19 cellular contexts compared by ENCODE assay signal in the genomic region with DNA sequence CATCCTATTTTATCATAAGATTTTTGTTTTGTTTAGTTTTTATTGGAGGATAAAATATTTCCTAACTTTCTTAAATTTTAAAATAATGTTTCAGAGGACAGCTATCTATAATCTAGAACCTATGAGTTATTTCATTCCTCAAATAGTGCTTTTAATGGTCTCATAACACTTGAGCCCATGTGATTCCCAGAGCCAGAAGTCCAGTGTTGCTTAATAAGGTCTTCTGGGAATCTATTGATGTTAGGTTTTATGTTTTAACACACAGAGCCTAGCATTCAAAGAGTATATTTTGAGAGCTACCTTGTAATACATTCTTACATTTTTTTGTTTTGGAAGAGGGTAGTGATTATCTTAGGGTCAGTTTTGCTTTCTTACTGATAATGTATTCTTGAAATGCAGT.
"Had no signal": no experiment of that assay in that cellular context is flagged by ENCODE, and none has a peak within 500 bp of the region (broad histone marks: within the 10 kb centered on the region; RNA-seq: fewer than 3 reads in every experiment).

No MANE protein-coding gene starts in this region.

- H3K4me3 ChIP-seq: cardiac muscle cell, ovary, smooth muscle cell, suprapubic skin, thyroid gland had no signal

- H3K36me3 Mint-ChIP-seq: naive thymus-derived CD8-positive, alpha-beta T cell; type B pancreatic cell had no signal

- H3K4me1 Mint-ChIP-seq: naive thymus-derived CD8-positive, alpha-beta T cell had no signal

- H3K4me3 Mint-ChIP-seq: naive thymus-derived CD8-positive, alpha-beta T cell; neural crest cell; type B pancreatic cell had no signal

- ATAC-seq: foreskin keratinocyte; left colon; left ventricle myocardium superior; naive thymus-derived CD8-positive, alpha-beta T cell; sciatic nerve had no signal

- H3K4me1 ChIP-seq: foreskin keratinocyte, suprapubic skin, thyroid gland had no signal

- H3K36me3 ChIP-seq: cardiac muscle cell, ovary, suprapubic skin, thyroid gland had no signal

- H3K27ac Mint-ChIP-seq: naive thymus-derived CD8-positive, alpha-beta T cell; type B pancreatic cell had no signal

- H3K4me2 ChIP-seq: smooth muscle cell had no signal

- H3K27ac ChIP-seq: cardiac muscle cell, foreskin keratinocyte, ovary, suprapubic skin, thyroid gland had no signal

- H3K9me3 ChIP-seq: ovary, suprapubic skin, thyroid gland had no signal

- H3K27me3 Mint-ChIP-seq: naive thymus-derived CD8-positive, alpha-beta T cell; type B pancreatic cell had no signal

- DNase-seq: dermis blood vessel endothelial cell; erythroblast; foreskin keratinocyte; kidney; left colon; left ventricle myocardium superior; mesendoderm; naive thymus-derived CD8-positive, alpha-beta T cell; nucleus accumbens; ovary; stimulated activated CD4-positive, alpha-beta T cell treated with anti-CD3 and anti-CD28 coated beads, Interleukin-2, amount 100 ng/mL, for 48 hours; stimulated activated naive CD4-positive, alpha-beta T cell treated with Interleukin-2 at 50 U/mL for 16 hours; thyroid gland had no signal

- H3K27me3 ChIP-seq: cardiac muscle cell, ovary, suprapubic skin, thyroid gland had no signal
